In the genomic region with DNA sequence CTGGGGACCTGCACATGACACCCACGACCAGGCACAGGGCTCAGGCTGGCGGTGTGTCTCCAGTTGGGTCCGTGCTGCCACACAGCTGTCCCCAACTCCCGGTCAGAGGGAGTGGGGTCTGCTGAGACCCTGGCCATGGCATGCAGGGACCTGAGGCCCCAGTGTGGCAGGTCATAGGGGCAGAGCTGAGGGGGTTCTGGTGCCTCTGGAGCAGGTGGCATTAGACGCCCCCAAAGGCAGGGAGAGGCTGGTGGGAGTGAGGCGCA, we compare ENCODE assay signal across 1 cellular context.
A peak's percentile ranks its signal among the peaks of the same experiment; 100 is the strongest.
TF ChIP-seq lines count a peak whose summit lies in the region.

No MANE protein-coding gene starts in this region.

TF ChIP-seq in K562, 482 proteins besides CTCF, POLR2A, EP300 and RAD21:
- TF ChIP-seq ZNF589 (CRISPR knock-in tag; IDR thresholded peaks at IDR 0.05; ENCODE audit: low read depth) (no peak), POLR2G (IDR thresholded peaks at IDR 0.05; ENCODE audit: low read depth, low read length) (peak; percentile 20; the same call in 1 of the 2 replicates), TARDBP (IDR thresholded peaks at IDR 0.05) (no peak), ESRRB (CRISPR knock-in tag; IDR thresholded peaks at IDR 0.05; ENCODE audit: borderline replicate concordance) (no peak)
